ENCODE assay signal across 28 cellular contexts in the genomic region with DNA sequence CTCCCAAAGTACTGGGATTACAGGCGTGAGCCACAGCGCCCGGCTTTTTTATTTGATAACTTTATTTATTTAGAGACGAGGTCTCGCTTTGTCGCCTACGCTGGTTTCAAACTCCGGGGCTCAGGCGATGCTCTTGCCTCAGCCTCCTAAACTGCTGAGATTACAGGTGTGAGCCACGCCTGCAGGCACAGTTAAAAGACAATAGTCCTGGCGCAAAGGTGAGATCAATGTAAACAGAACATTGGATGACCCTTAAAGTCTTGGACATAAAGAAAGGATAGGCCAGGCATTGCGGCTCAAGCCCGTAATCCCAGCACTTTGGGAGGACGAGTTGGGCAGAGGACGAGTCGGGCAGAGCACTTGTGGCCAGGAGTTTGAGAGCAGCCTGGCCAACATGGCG.
"Had no signal": no experiment of that assay in that cellular context is flagged by ENCODE, and none has a peak within 500 bp of the region (broad histone marks: within the 10 kb centered on the region; RNA-seq: fewer than 3 reads in every experiment).

No MANE protein-coding gene starts in this region.

- ATAC-seq: activated CD4-positive, alpha-beta T cell treated with anti-CD3 and anti-CD28 coated beads for 36 hours; activated CD8-positive, alpha-beta memory T cell treated with anti-CD3 and anti-CD28 coated beads, Interleukin-2, amount 10 ng/mL, durations not matched to agents 7 days and 5 days; activated CD8-positive, alpha-beta T cell treated with anti-CD3 and anti-CD28 coated beads, Interleukin-2, amount 10 ng/mL, durations not matched to agents 7 days and 5 days; activated naive CD4-positive, alpha-beta T cell treated with anti-CD3 and anti-CD28 coated beads, Interleukin-2, amount 50 U/mL, for 72 hours; esophagus mucosa; gastrocnemius medialis had no signal

- H3K27ac Mint-ChIP-seq: activated CD4-positive, alpha-beta memory T cell treated with anti-CD3 and anti-CD28 coated beads for 36 hours; activated CD4-positive, alpha-beta T cell treated with anti-CD3 and anti-CD28 coated beads for 36 hours; activated CD4-positive, alpha-beta T cell treated with anti-CD3 and anti-CD28 coated beads, Interleukin-2, amount 10 ng/mL, durations not matched to agents 24 days and 14 days; activated CD8-positive, alpha-beta memory T cell treated with anti-CD3 and anti-CD28 coated beads, Interleukin-2, amount 10 ng/mL, durations not matched to agents 7 days and 5 days; activated CD8-positive, alpha-beta T cell treated with anti-CD3 and anti-CD28 coated beads, Interleukin-2, amount 10 ng/mL, durations not matched to agents 7 days and 5 days; activated naive CD4-positive, alpha-beta T cell treated with anti-CD3 and anti-CD28 coated beads, Interleukin-2, amount 10 ng/mL, durations not matched to agents 7 days and 5 days; activated naive CD4-positive, alpha-beta T cell treated with anti-CD3 and anti-CD28 coated beads, Interleukin-2, amount 50 U/mL, for 72 hours; activated naive CD8-positive, alpha-beta T cell treated with anti-CD3 and anti-CD28 coated beads, Interleukin-2, amount 10 ng/mL, durations not matched to agents 7 days and 5 days; activated T-helper 1 cell treated with anti-CD3 and anti-CD28 coated beads, Interleukin-12 subunit alpha, Interleukin-12 subunit beta, Interleukin-2, Interleukin-4 antibody, amounts not matched to agents 30 ng/mL and 10 ng/mL and 1 ng/mL, durations not matched to agents 14 hours and 24 hours and 36 hours; activated T-helper 2 cell treated with anti-CD3 and anti-CD28 coated beads, Interferon-gamma antibody, Interleukin-2, Interleukin-4, amounts not matched to agents 10 μg/mL and 5 μg/mL and 100 μg/mL, durations not matched to agents 14 hours and 24 hours and 36 hours; dendritic cell treated with granulocyte-macrophage colony-stimulating factor and Interleukin-4, amounts not matched to agents 40 ng/mL and 50 ng/mL, for 4 days; endodermal cell had no signal

- H3K4me3 Mint-ChIP-seq: activated CD4-positive, alpha-beta memory T cell treated with anti-CD3 and anti-CD28 coated beads for 36 hours; activated CD4-positive, alpha-beta T cell treated with anti-CD3 and anti-CD28 coated beads for 36 hours; activated CD4-positive, alpha-beta T cell treated with anti-CD3 and anti-CD28 coated beads, Interleukin-2, amount 10 ng/mL, durations not matched to agents 24 days and 14 days; activated CD8-positive, alpha-beta memory T cell treated with anti-CD3 and anti-CD28 coated beads, Interleukin-2, amount 10 ng/mL, durations not matched to agents 7 days and 5 days; activated CD8-positive, alpha-beta T cell treated with anti-CD3 and anti-CD28 coated beads, Interleukin-2, amount 10 ng/mL, durations not matched to agents 7 days and 5 days; activated naive CD4-positive, alpha-beta T cell treated with anti-CD3 and anti-CD28 coated beads, Interleukin-2, amount 10 ng/mL, durations not matched to agents 7 days and 5 days; activated naive CD8-positive, alpha-beta T cell treated with anti-CD3 and anti-CD28 coated beads, Interleukin-2, amount 10 ng/mL, durations not matched to agents 7 days and 5 days; activated T-helper 1 cell treated with anti-CD3 and anti-CD28 coated beads, Interleukin-12 subunit alpha, Interleukin-12 subunit beta, Interleukin-2, Interleukin-4 antibody, amounts not matched to agents 30 ng/mL and 10 ng/mL and 1 ng/mL, durations not matched to agents 14 hours and 24 hours and 36 hours; central memory CD8-positive, alpha-beta T cell; dendritic cell treated with granulocyte-macrophage colony-stimulating factor and Interleukin-4, amounts not matched to agents 40 ng/mL and 50 ng/mL, for 4 days; endodermal cell had no signal

- DNase-seq: activated CD4-positive, alpha-beta memory T cell treated with anti-CD3 and anti-CD28 coated beads for 36 hours; activated CD4-positive, alpha-beta T cell treated with anti-CD3 and anti-CD28 coated beads for 36 hours; activated CD4-positive, alpha-beta T cell treated with anti-CD3 and anti-CD28 coated beads, Interleukin-2, amount 10 ng/mL, durations not matched to agents 24 days and 14 days; activated CD4-positive, CD25-positive, alpha-beta regulatory T cell; activated CD4-positive, CD25-positive, alpha-beta regulatory T cell treated with anti-CD3 and anti-CD28 coated beads, Interleukin-2, amount 50 U/mL, for 72 hours; activated CD8-positive, alpha-beta memory T cell treated with anti-CD3 and anti-CD28 coated beads, Interleukin-2, amount 10 ng/mL, durations not matched to agents 7 days and 5 days; activated CD8-positive, alpha-beta memory T cell treated with anti-CD3 and anti-CD28 coated beads, Interleukin-2, amount 50 U/mL, for 4 hours; activated CD8-positive, alpha-beta T cell treated with anti-CD3 and anti-CD28 coated beads, Interleukin-2, amount 10 ng/mL, durations not matched to agents 7 days and 5 days; activated gamma-delta T cell; activated naive CD4-positive, alpha-beta T cell; activated naive CD4-positive, alpha-beta T cell treated with anti-CD3 and anti-CD28 coated beads, Interleukin-2, amount 10 ng/mL, durations not matched to agents 7 days and 5 days; activated naive CD8-positive, alpha-beta T cell treated with anti-CD3 and anti-CD28 coated beads, Interleukin-2, amount 10 ng/mL, durations not matched to agents 7 days and 5 days; activated T-cell treated with anti-CD3 and anti-CD28 coated beads, Interleukin-2, amount 50 U/mL, for 1 hour; activated T-cell treated with anti-CD3 and anti-CD28 coated beads, Interleukin-2, amount 50 U/mL, for 48 hours; brain microvascular endothelial cell; dorsolateral prefrontal cortex; effector memory CD4-positive, alpha-beta T cell; foreskin fibroblast; gastrocnemius medialis; glutamatergic neuron; T-helper 2 cell had no signal

- H3K9me3 Mint-ChIP-seq: activated CD4-positive, alpha-beta memory T cell treated with anti-CD3 and anti-CD28 coated beads for 36 hours; activated CD4-positive, alpha-beta T cell treated with anti-CD3 and anti-CD28 coated beads, Interleukin-2, amount 10 ng/mL, durations not matched to agents 24 days and 14 days; activated naive CD4-positive, alpha-beta T cell treated with anti-CD3 and anti-CD28 coated beads, Interleukin-2, amount 10 ng/mL, durations not matched to agents 7 days and 5 days; activated naive CD4-positive, alpha-beta T cell treated with anti-CD3 and anti-CD28 coated beads, Interleukin-2, amount 50 U/mL, for 72 hours; activated naive CD8-positive, alpha-beta T cell treated with anti-CD3 and anti-CD28 coated beads, Interleukin-2, amount 10 ng/mL, durations not matched to agents 7 days and 5 days; activated T-helper 1 cell treated with anti-CD3 and anti-CD28 coated beads, Interleukin-12 subunit alpha, Interleukin-12 subunit beta, Interleukin-2, Interleukin-4 antibody, amounts not matched to agents 30 ng/mL and 10 ng/mL and 1 ng/mL, durations not matched to agents 14 hours and 24 hours and 36 hours; activated T-helper 2 cell treated with anti-CD3 and anti-CD28 coated beads, Interferon-gamma antibody, Interleukin-2, Interleukin-4, amounts not matched to agents 10 μg/mL and 5 μg/mL and 100 μg/mL, durations not matched to agents 14 hours and 24 hours and 36 hours; central memory CD8-positive, alpha-beta T cell; dendritic cell treated with granulocyte-macrophage colony-stimulating factor and Interleukin-4, amounts not matched to agents 40 ng/mL and 50 ng/mL, for 4 days; endodermal cell had no signal

- H3K27me3 Mint-ChIP-seq: activated CD4-positive, alpha-beta memory T cell treated with anti-CD3 and anti-CD28 coated beads for 36 hours; activated CD4-positive, alpha-beta T cell treated with anti-CD3 and anti-CD28 coated beads for 36 hours; activated CD4-positive, alpha-beta T cell treated with anti-CD3 and anti-CD28 coated beads, Interleukin-2, amount 10 ng/mL, durations not matched to agents 24 days and 14 days; activated CD8-positive, alpha-beta memory T cell treated with anti-CD3 and anti-CD28 coated beads, Interleukin-2, amount 10 ng/mL, durations not matched to agents 7 days and 5 days; activated naive CD4-positive, alpha-beta T cell treated with anti-CD3 and anti-CD28 coated beads, Interleukin-2, amount 10 ng/mL, durations not matched to agents 7 days and 5 days; activated naive CD8-positive, alpha-beta T cell treated with anti-CD3 and anti-CD28 coated beads, Interleukin-2, amount 10 ng/mL, durations not matched to agents 7 days and 5 days; central memory CD8-positive, alpha-beta T cell; dendritic cell treated with granulocyte-macrophage colony-stimulating factor and Interleukin-4, amounts not matched to agents 40 ng/mL and 50 ng/mL, for 4 days had no signal

- H3K36me3 Mint-ChIP-seq: activated CD8-positive, alpha-beta memory T cell treated with anti-CD3 and anti-CD28 coated beads, Interleukin-2, amount 10 ng/mL, durations not matched to agents 7 days and 5 days; activated naive CD8-positive, alpha-beta T cell treated with anti-CD3 and anti-CD28 coated beads, Interleukin-2, amount 10 ng/mL, durations not matched to agents 7 days and 5 days had no signal
